In genomic region chr3:19348500-19348899, GRCh38 we compare ENCODE assay signal across 20 cellular contexts.
DNase-seq lines count a peak whose midpoint lies in the region; ATAC-seq, FAIRE-seq and TF ChIP-seq lines count a peak whose summit lies in the region.
"Had no signal": no experiment of that assay in that cellular context is flagged by ENCODE, and none has a peak within 500 bp of the region (broad histone marks: within the 10 kb centered on the region; RNA-seq: fewer than 3 reads in every experiment).

No MANE protein-coding gene starts in this region.

- peaks cover 21 to 30% of the 10 kb centered on the region in 2 donors for H3K36me3 Mint-ChIP-seq in naive B cell
- H3K36me3 Mint-ChIP-seq: CD4-positive, CD25-positive, alpha-beta regulatory T cell had no signal

- no TSS peak for BruUV-seq in GM12878 (replicated peaks; lab: Mats Ljungman, UMichigan)

- CTCF ChIA-PET in GM12878 (lab: Yijun Ruan, JAX): interaction anchor here (0.6 to 6.7 kb wide), 33 partner anchors 8 to 991 kb away, joined by 3 to 72 read pairs (median 4); no protein-coding TSS in a partner anchor

- DNase-seq in GM12878 (ENCODE audit: low read depth, low spot score): no peak
- no peak for DNase-seq in naive B cell
- no peak for DNase-seq in WERI-Rb-1
- no peak for DNase-seq in GM13976 (ENCODE audit: low spot score)
- DNase-seq in AML-193 (lab: John Stamatoyannopoulos, UW): no peak
- DNase-seq in epidermal melanocyte (ENCODE audit: insufficient read length, low spot score): no peak
- DNase-seq: DMS79, NCI-H1092, NCI-H187 treated with DMSO at 0.1 percent for 48 hours, NCI-H2107, NCI-H446 treated with DMSO at 0.1 percent for 48 hours, SIG-M5 had no signal

- H3K9me3 ChIP-seq in OCI-LY1 (ENCODE audit: low read length): no peaks in the 10 kb centered on the region
- no peaks in the 10 kb centered on the region for H3K9me3 ChIP-seq in GM12878 (replicated peaks; ENCODE audit: control insufficient read depth, insufficient read depth, low read length)
- no peaks in the 10 kb centered on the region for H3K9me3 ChIP-seq in WERI-Rb-1 (ENCODE audit: severe bottlenecking)
- H3K9me3 ChIP-seq: A549, SK-N-SH had no signal

- H3K4me2 ChIP-seq in OCI-LY1 (ENCODE audit: low read length): peak overlapping the region; percentile 51
- peak overlapping the region; percentile 56; the same call in 1 of the 2 replicates for H3K4me2 ChIP-seq in GM12878 (ENCODE audit: control insufficient read depth, insufficient read depth)
- H3K4me2 ChIP-seq: A549, SK-N-SH had no signal

- peak overlapping the region; percentile 78 to 92 (median 87) for H3K4me3 Mint-ChIP-seq in naive B cell

- peaks cover 60% of the 10 kb centered on the region for H3K4me1 ChIP-seq in OCI-LY1 (ENCODE audit: insufficient read depth, low read length, severe bottlenecking)
- peaks cover 14% of the 10 kb centered on the region for H3K4me1 ChIP-seq in GM12878 (ENCODE audit: control insufficient read depth, insufficient read depth, low read length)
- H3K4me1 ChIP-seq: A549 had no signal

- TF ChIP-seq CTCF in OCI-LY1 (IDR thresholded peaks at IDR 0.05; ENCODE audit: low read length) (no peak), GM12878 (IDR thresholded peaks at IDR 0.05 in 2 of 3, conservative IDR thresholded peaks at IDR 0.05 in 1 of 3; ENCODE audit: control insufficient read depth in 2 of 3, extremely low read depth in 1 of 3, insufficient read depth in 1 of 3, low read depth in 3 of 3, low read length in 3 of 3) (no peak), WERI-Rb-1 (IDR thresholded peaks at IDR 0.05; ENCODE audit: low read depth, low read length) (no peak), GM13976 (IDR thresholded peaks at IDR 0.05; ENCODE audit: borderline replicate concordance, control extremely low read depth, extremely low read depth, insufficient read depth, missing control alignments) (no peak)

- peaks cover 40 to 56% (median 42%) of the 10 kb centered on the region in 3 donors for H3K4me1 Mint-ChIP-seq in naive B cell

- H3K27me3 Mint-ChIP-seq in naive B cell: no peaks in the 10 kb centered on the region
- H3K27me3 Mint-ChIP-seq: CD4-positive, CD25-positive, alpha-beta regulatory T cell had no signal

- no peak for TF ChIP-seq RAD21 in GM12878 (IDR thresholded peaks at IDR 0.05; ENCODE audit: insufficient read depth, low read depth, low read length)

- H3K9me3 Mint-ChIP-seq in naive B cell: peaks cover 4 to 29% (median 25%) of the 10 kb centered on the region in 7 donors

- in situ Hi-C loops in GM12878 (cut with MboI) (loop anchor here (5.0 kb wide), 2 partner anchors 194 to 519 kb away; no protein-coding TSS in a partner anchor), GM13976 (cut with MboI; ENCODE audit: low sequenced_read_pairs, unreplicated experiment) (loop anchor here (10.0 kb wide), 2 partner anchors 196 to 516 kb away; no protein-coding TSS in a partner anchor)

- POLR2A ChIA-PET in GM12878 (lab: Charles Lee): interaction anchor here (1.0 kb wide), 1 partner anchor 447 kb away, joined by 3 read pairs; no protein-coding TSS in a partner anchor

- H3K27ac ChIP-seq in OCI-LY1 (ENCODE audit: low read depth, low read length, poor library complexity, severe bottlenecking) (peak overlapping the region; percentile 93), GM12878 (ENCODE audit: control insufficient read depth, insufficient read depth) (no peak overlapping the region), WERI-Rb-1 (no peak overlapping the region)
- H3K27ac ChIP-seq: A549, RWPE1 had no signal

- WGBS in GM12878 (ENCODE audit: insufficient coverage, insufficient replicate concordance, low lambda C conversion rate, missing lambda C conversion rate): 50% methylated on average over 2 of the region's 2 CpGs

- H3F3A ChIP-seq in OCI-LY1 (ENCODE audit: insufficient read depth, low read length): no peaks in the 10 kb centered on the region

- H3K9me2 ChIP-seq in OCI-LY1 (ENCODE audit: low read depth, low read length): no peaks in the 10 kb centered on the region
- H3K9me2 ChIP-seq: SK-N-SH had no signal

- RAD21 ChIA-PET in GM12878 (lab: Charles Lee; ENCODE audit: unreplicated experiment): interaction anchor here (0.6 to 3.7 kb wide), 8 partner anchors 13 to 522 kb away, joined by 3 to 31 read pairs (median 4); no protein-coding TSS in a partner anchor

- FAIRE-seq in GM12878 (lab: Jason Lieb, UNC): no peak
- FAIRE-seq: A549, H54, K562 had no signal

- H3K36me3 ChIP-seq in OCI-LY1 (ENCODE audit: insufficient read depth, low read length): no peaks in the 10 kb centered on the region
- H3K36me3 ChIP-seq in GM12878 (ENCODE audit: control insufficient read depth in 2 of 2, insufficient read depth in 2 of 2, low read length in 1 of 2): no peaks in the 10 kb centered on the region
- H3K36me3 ChIP-seq in WERI-Rb-1: no peaks in the 10 kb centered on the region; the same call in 1 of the 2 replicates

- H2AFZ ChIP-seq in OCI-LY1 (ENCODE audit: low read length) (no peak overlapping the region), GM12878 (ENCODE audit: control insufficient read depth, low read depth, low read length) (peak overlapping the region; percentile 49)

- peak overlapping the region; percentile 90 to 97 (median 91) for H3K27ac Mint-ChIP-seq in naive B cell
- H3K27ac Mint-ChIP-seq: CD4-positive, CD25-positive, alpha-beta regulatory T cell had no signal

- ATAC-seq in GM19395 (IDR thresholded peaks at IDR 0.05; ENCODE audit: unreplicated experiment) (peak; percentile 4), GM12878 (no peak), naive B cell (ENCODE audit: low read depth in 2 of 2) (no peak)

- H3K79me2 ChIP-seq in OCI-LY1 (ENCODE audit: insufficient read depth, low read length) (no peaks in the 10 kb centered on the region), GM12878 (ENCODE audit: control insufficient read depth, insufficient read depth, low read length) (no peaks in the 10 kb centered on the region)

- H3K9ac ChIP-seq in OCI-LY1 (ENCODE audit: low read length) (peak overlapping the region; percentile 64), GM12878 (ENCODE audit: control insufficient read depth, insufficient read depth, low read length) (no peak overlapping the region)
- H3K9ac ChIP-seq: SK-N-SH had no signal

- SMC1A ChIA-PET in GM12878 (lab: Charles Lee; ENCODE audit: uncharacterized antibody, unreplicated experiment): interaction anchor here (0.8 to 3.3 kb wide), 17 partner anchors 9 to 522 kb away, joined by 3 to 53 read pairs (median 5); no protein-coding TSS in a partner anchor

- H4K20me1 ChIP-seq in OCI-LY1 (ENCODE audit: insufficient read depth, low read length) (no peaks in the 10 kb centered on the region), GM12878 (ENCODE audit: control insufficient read depth, insufficient read depth) (no peaks in the 10 kb centered on the region)

- TF ChIP-seq EP300 in GM12878 (IDR thresholded peaks at IDR 0.05; ENCODE audit: borderline replicate concordance in 1 of 2, control insufficient read depth in 1 of 2, low read depth in 2 of 2, low read length in 2 of 2): no peak

- intact Hi-C loops in GM12878 (cut with micrococcal nuclease; ENCODE audit: unreplicated experiment): loop anchor here (5.0 to 10.0 kb wide), 2 partner anchors 136 to 284 kb away; no protein-coding TSS in a partner anchor

- no peak for TF ChIP-seq POLR2A in GM12878 (IDR thresholded peaks at IDR 0.05; ENCODE audit: low read depth, low read length)

- H3K27me3 ChIP-seq in OCI-LY1 (ENCODE audit: insufficient read depth, low read length) (no peaks in the 10 kb centered on the region), GM12878 (replicated peaks in 1 of 2; ENCODE audit: control insufficient read depth in 2 of 2, insufficient read depth in 2 of 2, low read length in 1 of 2) (no peaks in the 10 kb centered on the region), WERI-Rb-1 (ENCODE audit: insufficient read depth, low read depth, severe bottlenecking) (no peaks in the 10 kb centered on the region)

- peak overlapping the region; percentile 43 for H3K4me3 ChIP-seq in OCI-LY1 (ENCODE audit: low read depth, low read length, poor library complexity, severe bottlenecking)
- no peak overlapping the region for H3K4me3 ChIP-seq in GM12878
- H3K4me3 ChIP-seq in WERI-Rb-1 (ENCODE audit: low read depth, low read length): no peak overlapping the region
- H3K4me3 ChIP-seq: A549, K562 had no signal

TF ChIP-seq in GM12878, 131 proteins besides CTCF, POLR2A, EP300 and RAD21 (continues in another document):
- TF ChIP-seq ZNF217 (IDR thresholded peaks at IDR 0.05): no peak
- no peak for TF ChIP-seq SRF (IDR thresholded peaks at IDR 0.05; ENCODE audit: low read depth in 2 of 2, low read length in 2 of 2)
- no peak for TF ChIP-seq TAF1 (IDR thresholded peaks at IDR 0.05; ENCODE audit: borderline replicate concordance, low read depth, low read length)
- TF ChIP-seq CEBPB (IDR thresholded peaks at IDR 0.05; ENCODE audit: borderline replicate concordance in 1 of 2, low read depth in 2 of 2, low read length in 2 of 2): no peak
- no peak for TF ChIP-seq MTA2 (IDR thresholded peaks at IDR 0.05; ENCODE audit: low read depth)
- TF ChIP-seq TCF7 (IDR thresholded peaks at IDR 0.05; ENCODE audit: borderline replicate concordance): no peak
- no peak for TF ChIP-seq STAT3 (IDR thresholded peaks at IDR 0.05; ENCODE audit: low read depth, low read length)
- TF ChIP-seq POU2F2 (IDR thresholded peaks at IDR 0.05; ENCODE audit: borderline replicate concordance, low read depth, low read length): no peak
- TF ChIP-seq MYB (IDR thresholded peaks at IDR 0.05; ENCODE audit: borderline replicate concordance, low read depth, low read length): no peak
- no peak for TF ChIP-seq SUZ12 (IDR thresholded peaks at IDR 0.05; ENCODE audit: unreplicated experiment)
- no peak for TF ChIP-seq SUPT20H (IDR thresholded peaks at IDR 0.05; ENCODE audit: borderline replicate concordance, control insufficient read depth, low read depth, low read length)
- no peak for TF ChIP-seq SREBF1 (IDR thresholded peaks at IDR 0.05; ENCODE audit: low read length)
